ENCODE assay signal across 1 cellular context in the genomic region with DNA sequence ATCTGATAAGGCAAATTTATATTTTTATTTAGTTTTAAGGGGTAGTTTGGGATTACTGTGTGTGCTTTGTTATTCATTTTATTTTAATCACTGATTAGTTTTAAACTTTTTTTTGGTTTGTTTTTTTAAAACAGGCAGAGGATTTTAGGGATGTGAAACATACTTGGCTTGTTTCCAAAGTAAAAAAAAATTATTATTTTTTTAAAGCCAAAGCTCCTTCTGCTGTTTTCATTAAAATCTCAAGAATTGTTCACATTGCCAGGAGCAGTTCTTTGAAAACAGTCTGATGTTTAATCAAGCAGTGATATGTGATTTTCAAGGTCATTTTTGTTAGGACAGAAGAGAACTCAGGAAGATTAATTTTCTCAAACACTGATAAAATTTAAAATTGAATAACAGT.
TF ChIP-seq lines count a peak whose summit lies in the region.

No MANE protein-coding gene starts in this region.

TF ChIP-seq in SK-N-SH, 30 proteins besides CTCF, POLR2A, EP300 and RAD21 (continued from another document):
- TF ChIP-seq, protein P1, sequence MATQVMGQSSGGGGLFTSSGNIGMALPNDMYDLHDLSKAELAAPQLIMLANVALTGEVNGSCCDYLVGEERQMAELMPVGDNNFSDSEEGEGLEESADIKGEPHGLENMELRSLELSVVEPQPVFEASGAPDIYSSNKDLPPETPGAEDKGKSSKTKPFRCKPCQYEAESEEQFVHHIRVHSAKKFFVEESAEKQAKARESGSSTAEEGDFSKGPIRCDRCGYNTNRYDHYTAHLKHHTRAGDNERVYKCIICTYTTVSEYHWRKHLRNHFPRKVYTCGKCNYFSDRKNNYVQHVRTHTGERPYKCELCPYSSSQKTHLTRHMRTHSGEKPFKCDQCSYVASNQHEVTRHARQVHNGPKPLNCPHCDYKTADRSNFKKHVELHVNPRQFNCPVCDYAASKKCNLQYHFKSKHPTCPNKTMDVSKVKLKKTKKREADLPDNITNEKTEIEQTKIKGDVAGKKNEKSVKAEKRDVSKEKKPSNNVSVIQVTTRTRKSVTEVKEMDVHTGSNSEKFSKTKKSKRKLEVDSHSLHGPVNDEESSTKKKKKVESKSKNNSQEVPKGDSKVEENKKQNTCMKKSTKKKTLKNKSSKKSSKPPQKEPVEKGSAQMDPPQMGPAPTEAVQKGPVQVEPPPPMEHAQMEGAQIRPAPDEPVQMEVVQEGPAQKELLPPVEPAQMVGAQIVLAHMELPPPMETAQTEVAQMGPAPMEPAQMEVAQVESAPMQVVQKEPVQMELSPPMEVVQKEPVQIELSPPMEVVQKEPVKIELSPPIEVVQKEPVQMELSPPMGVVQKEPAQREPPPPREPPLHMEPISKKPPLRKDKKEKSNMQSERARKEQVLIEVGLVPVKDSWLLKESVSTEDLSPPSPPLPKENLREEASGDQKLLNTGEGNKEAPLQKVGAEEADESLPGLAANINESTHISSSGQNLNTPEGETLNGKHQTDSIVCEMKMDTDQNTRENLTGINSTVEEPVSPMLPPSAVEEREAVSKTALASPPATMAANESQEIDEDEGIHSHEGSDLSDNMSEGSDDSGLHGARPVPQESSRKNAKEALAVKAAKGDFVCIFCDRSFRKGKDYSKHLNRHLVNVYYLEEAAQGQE (IDR thresholded peaks at IDR 0.05; ENCODE audit: low read depth, low read length): no peak
- no peak for TF ChIP-seq MEF2A (IDR thresholded peaks at IDR 0.05; ENCODE audit: borderline replicate concordance, low read depth)
- TF ChIP-seq, protein P2, sequence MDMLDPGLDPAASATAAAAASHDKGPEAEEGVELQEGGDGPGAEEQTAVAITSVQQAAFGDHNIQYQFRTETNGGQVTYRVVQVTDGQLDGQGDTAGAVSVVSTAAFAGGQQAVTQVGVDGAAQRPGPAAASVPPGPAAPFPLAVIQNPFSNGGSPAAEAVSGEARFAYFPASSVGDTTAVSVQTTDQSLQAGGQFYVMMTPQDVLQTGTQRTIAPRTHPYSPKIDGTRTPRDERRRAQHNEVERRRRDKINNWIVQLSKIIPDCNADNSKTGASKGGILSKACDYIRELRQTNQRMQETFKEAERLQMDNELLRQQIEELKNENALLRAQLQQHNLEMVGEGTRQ (IDR thresholded peaks at IDR 0.05; ENCODE audit: borderline replicate concordance, low read depth, low read length): no peak
TF ChIP-seq in SK-N-SH: peak in this region for 0.
